Comparison of ENCODE assay signal across 8 cellular contexts in genomic region chr1:189429610-189430009, GRCh38.
A peak's percentile ranks its signal among the peaks of the same experiment; 100 is the strongest.
DNase-seq lines count a peak whose midpoint lies in the region; ATAC-seq, FAIRE-seq and TF ChIP-seq lines count a peak whose summit lies in the region.

No MANE protein-coding gene starts in this region.

- H3K36me3 ChIP-seq in heart left ventricle = no peaks in the 10 kb centered on the region
- no peaks in the 10 kb centered on the region for H3K36me3 ChIP-seq in upper lobe of right lung

- no peak for FAIRE-seq in GM12892 (lab: Jason Lieb, UNC)

- no peak overlapping the region for H3K4me3 ChIP-seq in heart left ventricle
- no peak overlapping the region for H3K4me3 ChIP-seq in epithelial cell of proximal tubule (ENCODE audit: low read depth, low read length)
- no peak overlapping the region for H3K4me3 ChIP-seq in upper lobe of right lung

- peak in 3 of 4 donors; percentile 52 to 94 (median 63) for ATAC-seq in heart left ventricle
- ATAC-seq in Right ventricle myocardium superior (ENCODE audit: poor library complexity) = no peak
- peak; percentile 30 for ATAC-seq in upper lobe of right lung
- ATAC-seq in GM19035 (IDR thresholded peaks at IDR 0.05; ENCODE audit: unreplicated experiment) = no peak

- peaks cover 7% of the 10 kb centered on the region for H3K9me3 Mint-ChIP-seq in activated naive CD8-positive, alpha-beta T cell treated with anti-CD3 and anti-CD28 coated beads for 36 hours

- H3K4me3 Mint-ChIP-seq in activated naive CD8-positive, alpha-beta T cell treated with anti-CD3 and anti-CD28 coated beads for 36 hours = no peak overlapping the region

- H3K27me3 ChIP-seq in heart left ventricle (no peaks in the 10 kb centered on the region), upper lobe of right lung (no peaks in the 10 kb centered on the region)

- no peak overlapping the region for H3K27ac Mint-ChIP-seq in activated naive CD8-positive, alpha-beta T cell treated with anti-CD3 and anti-CD28 coated beads for 36 hours

- no peaks in the 10 kb centered on the region for H3K9me3 ChIP-seq in heart left ventricle
- H3K9me3 ChIP-seq in upper lobe of right lung = no peaks in the 10 kb centered on the region

- WGBS in heart left ventricle, 4 donors = 37 to 42% (median 38%) methylated on average over 4 of the region's 4 CpGs

- H3K27ac ChIP-seq in heart left ventricle = no peak overlapping the region
- no peak overlapping the region for H3K27ac ChIP-seq in upper lobe of right lung

- peak in 1 of 5 donors; percentile 25 for DNase-seq in heart left ventricle
- DNase-seq in Right ventricle myocardium superior = no peak
- peak; percentile 79 for DNase-seq in NCI-H82 (lab: John Stamatoyannopoulos, UW)
- DNase-seq in epithelial cell of proximal tubule (ENCODE audit: low read depth) = peak; percentile 16
- DNase-seq in upper lobe of right lung = no peak
- no peak for DNase-seq in activated naive CD8-positive, alpha-beta T cell treated with anti-CD3 and anti-CD28 coated beads for 36 hours
- no peak for DNase-seq in GM12892 (ENCODE audit: insufficient read length)

- no peaks in the 10 kb centered on the region for H3K36me3 Mint-ChIP-seq in activated naive CD8-positive, alpha-beta T cell treated with anti-CD3 and anti-CD28 coated beads for 36 hours

- intact Hi-C loops in heart left ventricle (cut with DNase I) (no loop called here), Right ventricle myocardium superior (cut with DNase I) (no loop called here), upper lobe of right lung (cut with DNase I) (no loop called here)

- TF ChIP-seq POLR2A in heart left ventricle (IDR thresholded peaks at IDR 0.05) (no peak), GM12892 (IDR thresholded peaks at IDR 0.05; ENCODE audit: low read depth, low read length) (no peak)

- no peaks in the 10 kb centered on the region for H3K27me3 Mint-ChIP-seq in activated naive CD8-positive, alpha-beta T cell treated with anti-CD3 and anti-CD28 coated beads for 36 hours

- H3K4me1 ChIP-seq in heart left ventricle (no peaks in the 10 kb centered on the region), upper lobe of right lung (no peaks in the 10 kb centered on the region)

- no peaks in the 10 kb centered on the region for H3K4me1 Mint-ChIP-seq in activated naive CD8-positive, alpha-beta T cell treated with anti-CD3 and anti-CD28 coated beads for 36 hours

- peak in 6 of 12 donors; percentile 9 to 50 (median 30) for TF ChIP-seq CTCF in heart left ventricle (IDR thresholded peaks at IDR 0.05)
- peak; percentile 89 for TF ChIP-seq CTCF in epithelial cell of proximal tubule (conservative IDR thresholded peaks at IDR 0.05; ENCODE audit: low read depth, low read length)
- peak; percentile 36 for TF ChIP-seq CTCF in upper lobe of right lung (IDR thresholded peaks at IDR 0.05)

Comparison
In these comparisons a context has a peak if more than half of its experiments do, and no peak if none do; other contexts are left out.
1. ATAC-seq: peak in heart left ventricle (3 of 4) and upper lobe of right lung (single experiment); none in Right ventricle myocardium superior (single experiment) and GM19035 (single experiment).
2. DNase-seq: peak in NCI-H82 (single experiment) and epithelial cell of proximal tubule (single experiment); none in Right ventricle myocardium superior (single experiment), upper lobe of right lung (single experiment), activated naive CD8-positive, alpha-beta T cell treated with anti-CD3 and anti-CD28 coated beads for 36 hours (single experiment) and GM12892 (single experiment).